11 cellular contexts compared by ENCODE assay signal in the genomic region with DNA sequence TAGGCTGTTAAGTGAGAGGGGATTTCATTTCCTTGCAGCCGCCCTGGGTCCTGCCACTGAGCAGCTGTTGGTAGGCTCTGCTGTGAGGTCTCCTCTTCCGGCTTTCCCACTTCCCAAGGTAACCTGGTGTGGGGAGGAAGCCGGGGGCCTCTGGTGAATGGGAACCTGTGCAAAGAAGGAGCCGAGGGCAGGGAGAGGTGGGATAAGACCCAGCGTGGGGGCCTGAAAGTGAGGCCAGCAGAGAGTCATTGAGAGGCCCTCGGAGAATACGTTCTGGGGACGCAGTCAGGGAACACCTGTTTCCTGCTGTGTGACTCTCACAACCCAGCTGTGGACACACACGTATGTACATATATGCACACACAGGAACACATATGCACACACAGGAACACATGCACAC.
DNase-seq lines count a peak whose midpoint lies in the region; ATAC-seq and TF ChIP-seq lines count a peak whose summit lies in the region.
"Had no signal": no experiment of that assay in that cellular context is flagged by ENCODE, and none has a peak within 500 bp of the region (broad histone marks: within the 10 kb centered on the region; RNA-seq: fewer than 3 reads in every experiment).

No MANE protein-coding gene starts in this region.

- no peaks in the 10 kb centered on the region for H3K36me3 Mint-ChIP-seq in GM23338 (ENCODE audit: low read depth)
- no peaks in the 10 kb centered on the region for H3K36me3 Mint-ChIP-seq in activated naive CD8-positive, alpha-beta T cell treated with anti-CD3 and anti-CD28 coated beads, Interleukin-2, amount 50 U/mL, for 24 hours (ENCODE audit: low read depth)
- no peaks in the 10 kb centered on the region for H3K36me3 Mint-ChIP-seq in natural killer cell treated with Interleukin-12 subunit alpha and Interleukin-12 subunit beta and Interleukin-15 and Interleukin-18, amount 100 ng/mL, for 72 hours
- no peaks in the 10 kb centered on the region for H3K36me3 Mint-ChIP-seq in activated T-helper 2 cell treated with anti-CD3 and anti-CD28 coated beads, Interferon-gamma antibody, Interleukin-2, Interleukin-4, amounts not matched to agents 10 μg/mL and 5 μg/mL and 100 μg/mL, durations not matched to agents 14 hours and 24 hours and 36 hours (ENCODE audit: low read depth)

- CTCF ChIA-PET in A673 (lab: Charles Lee): interaction anchor here (2.1 kb wide), 2 partner anchors 10 to 148 kb away, joined by 10 to 11 read pairs; no protein-coding TSS in a partner anchor

- no peak for DNase-seq in A673 (ENCODE audit: low spot score)
- DNase-seq in GM23338 (ENCODE audit: low spot score): no peak
- no peak for DNase-seq in activated naive CD8-positive, alpha-beta T cell treated with anti-CD3 and anti-CD28 coated beads, Interleukin-2, amount 50 U/mL, for 24 hours
- no peak for DNase-seq in natural killer cell treated with Interleukin-12 subunit alpha and Interleukin-12 subunit beta and Interleukin-15 and Interleukin-18, amount 100 ng/mL, for 72 hours (ENCODE audit: low spot score)
- no peak for DNase-seq in midbrain (lab: John Stamatoyannopoulos, UW)
- DNase-seq in activated T-helper 2 cell treated with anti-CD3 and anti-CD28 coated beads, Interferon-gamma antibody, Interleukin-2, Interleukin-4, amounts not matched to agents 10 μg/mL and 5 μg/mL and 100 μg/mL, durations not matched to agents 14 hours and 24 hours and 36 hours (ENCODE audit: low spot score): no peak
- DNase-seq in OCI-M2 (lab: John Stamatoyannopoulos, UW; ENCODE audit: unreplicated experiment): no peak
- DNase-seq: MM.1S had no signal

- H3K27me3 Mint-ChIP-seq in GM23338 (ENCODE audit: insufficient read depth, low read depth, poor library complexity): peaks cover 10% of the 10 kb centered on the region
- no peaks in the 10 kb centered on the region for H3K27me3 Mint-ChIP-seq in activated naive CD8-positive, alpha-beta T cell treated with anti-CD3 and anti-CD28 coated beads, Interleukin-2, amount 50 U/mL, for 24 hours
- no peaks in the 10 kb centered on the region for H3K27me3 Mint-ChIP-seq in natural killer cell treated with Interleukin-12 subunit alpha and Interleukin-12 subunit beta and Interleukin-15 and Interleukin-18, amount 100 ng/mL, for 72 hours
- H3K27me3 Mint-ChIP-seq in activated T-helper 2 cell treated with anti-CD3 and anti-CD28 coated beads, Interferon-gamma antibody, Interleukin-2, Interleukin-4, amounts not matched to agents 10 μg/mL and 5 μg/mL and 100 μg/mL, durations not matched to agents 14 hours and 24 hours and 36 hours (ENCODE audit: low read depth): no peaks in the 10 kb centered on the region

- no peaks in the 10 kb centered on the region for H3K9me3 ChIP-seq in A673 (ENCODE audit: low read depth, low read length, poor library complexity, severe bottlenecking)
- H3K9me3 ChIP-seq: HAP-1 had no signal

- H3K4me1 Mint-ChIP-seq in GM23338: peaks cover 9% of the 10 kb centered on the region
- peaks cover 47% of the 10 kb centered on the region for H3K4me1 Mint-ChIP-seq in activated naive CD8-positive, alpha-beta T cell treated with anti-CD3 and anti-CD28 coated beads, Interleukin-2, amount 50 U/mL, for 24 hours
- peaks cover 51 to 65% of the 10 kb centered on the region in 2 donors for H3K4me1 Mint-ChIP-seq in natural killer cell treated with Interleukin-12 subunit alpha and Interleukin-12 subunit beta and Interleukin-15 and Interleukin-18, amount 100 ng/mL, for 72 hours (ENCODE audit: low read depth in 2 of 2)
- peaks cover 41% of the 10 kb centered on the region for H3K4me1 Mint-ChIP-seq in activated T-helper 2 cell treated with anti-CD3 and anti-CD28 coated beads, Interferon-gamma antibody, Interleukin-2, Interleukin-4, amounts not matched to agents 10 μg/mL and 5 μg/mL and 100 μg/mL, durations not matched to agents 14 hours and 24 hours and 36 hours (ENCODE audit: low read depth)

- H3K9me2 ChIP-seq in GM23338 (ENCODE audit: insufficient read depth): no peaks in the 10 kb centered on the region

- TF ChIP-seq CTCF in A673 (conservative IDR thresholded peaks at IDR 0.05; ENCODE audit: low read depth, low read length): no peak
- TF ChIP-seq CTCF in GM23338 (conservative IDR thresholded peaks at IDR 0.05; ENCODE audit: low read depth in 2 of 2): no peak

- H3K27ac ChIP-seq in A673 (ENCODE audit: low read depth, low read length, poor library complexity, severe bottlenecking) (peak overlapping the region; percentile 97), GM23338 (ENCODE audit: low read depth) (no peak overlapping the region)
- H3K27ac ChIP-seq: C4-2B had no signal

- H4K20me1 ChIP-seq in GM23338 (replicated peaks; ENCODE audit: insufficient read depth): no peaks in the 10 kb centered on the region

- H3K27me3 ChIP-seq in A673 (replicated peaks; ENCODE audit: insufficient read depth, low read depth, low read length, poor library complexity): no peaks in the 10 kb centered on the region
- H3K27me3 ChIP-seq in GM23338 (ENCODE audit: insufficient read depth): no peaks in the 10 kb centered on the region

- POLR2A ChIA-PET in A673 (lab: Charles Lee; ENCODE audit: low non-redundant PET): interaction anchor here (0.9 kb wide), 1 partner anchor 10 kb away, joined by 4 read pairs; no protein-coding TSS in a partner anchor

- H3K4me1 ChIP-seq in A673 (ENCODE audit: insufficient read depth, low read length, poor library complexity, severe bottlenecking): peaks cover 41% of the 10 kb centered on the region
- H3K4me1 ChIP-seq in GM23338 (ENCODE audit: insufficient read depth): peaks cover 13% of the 10 kb centered on the region
- H3K4me1 ChIP-seq: HAP-1 had no signal

- H3K9me3 Mint-ChIP-seq in GM23338: no peaks in the 10 kb centered on the region; the same call in 2 of the 3 replicates
- H3K9me3 Mint-ChIP-seq in activated naive CD8-positive, alpha-beta T cell treated with anti-CD3 and anti-CD28 coated beads, Interleukin-2, amount 50 U/mL, for 24 hours: no peaks in the 10 kb centered on the region
- no peaks in the 10 kb centered on the region for H3K9me3 Mint-ChIP-seq in natural killer cell treated with Interleukin-12 subunit alpha and Interleukin-12 subunit beta and Interleukin-15 and Interleukin-18, amount 100 ng/mL, for 72 hours
- no peaks in the 10 kb centered on the region for H3K9me3 Mint-ChIP-seq in activated T-helper 2 cell treated with anti-CD3 and anti-CD28 coated beads, Interferon-gamma antibody, Interleukin-2, Interleukin-4, amounts not matched to agents 10 μg/mL and 5 μg/mL and 100 μg/mL, durations not matched to agents 14 hours and 24 hours and 36 hours

- H3K27ac Mint-ChIP-seq in GM23338: 0 out of 2 replicates have a peak overlapping the region, but pooled peaks have one; percentile 80
- H3K27ac Mint-ChIP-seq in activated naive CD8-positive, alpha-beta T cell treated with anti-CD3 and anti-CD28 coated beads, Interleukin-2, amount 50 U/mL, for 24 hours: peak overlapping the region; percentile 32
- peak overlapping the region; percentile 99 for H3K27ac Mint-ChIP-seq in natural killer cell treated with Interleukin-12 subunit alpha and Interleukin-12 subunit beta and Interleukin-15 and Interleukin-18, amount 100 ng/mL, for 72 hours
- H3K27ac Mint-ChIP-seq in activated T-helper 2 cell treated with anti-CD3 and anti-CD28 coated beads, Interferon-gamma antibody, Interleukin-2, Interleukin-4, amounts not matched to agents 10 μg/mL and 5 μg/mL and 100 μg/mL, durations not matched to agents 14 hours and 24 hours and 36 hours: no peak overlapping the region

- no TSS peak for BruUV-seq in A673 (replicated peaks; lab: Mats Ljungman, UMichigan)

- H3K36me3 ChIP-seq in A673 (ENCODE audit: insufficient read depth, low read length, poor library complexity, severe bottlenecking): no peaks in the 10 kb centered on the region
- H3K36me3 ChIP-seq in GM23338 (ENCODE audit: insufficient read depth): no peaks in the 10 kb centered on the region
- H3K36me3 ChIP-seq: HAP-1 had no signal

- H3K4me3 ChIP-seq in A673 (ENCODE audit: low read depth, low read length, poor library complexity, severe bottlenecking) (no peak overlapping the region), GM23338 (no peak overlapping the region)
- H3K4me3 ChIP-seq: HAP-1 had no signal

- peak overlapping the region; percentile 81 for H2AFZ ChIP-seq in GM23338

- ATAC-seq in GM23338: no peak
- ATAC-seq in activated naive CD8-positive, alpha-beta T cell treated with anti-CD3 and anti-CD28 coated beads, Interleukin-2, amount 50 U/mL, for 24 hours: no peak
- no peak for ATAC-seq in natural killer cell treated with Interleukin-12 subunit alpha and Interleukin-12 subunit beta and Interleukin-15 and Interleukin-18, amount 100 ng/mL, for 72 hours
- no peak for ATAC-seq in HG03280 (IDR thresholded peaks at IDR 0.05; ENCODE audit: unreplicated experiment)

- H3K79me2 ChIP-seq in GM23338 (replicated peaks; ENCODE audit: insufficient read depth): no peaks in the 10 kb centered on the region

- H3F3A ChIP-seq in GM23338 (replicated peaks; ENCODE audit: low read depth): no peaks in the 10 kb centered on the region

- intact Hi-C loops in A673 (cut with micrococcal nuclease; ENCODE audit: unreplicated experiment): loop anchor here (5.0 kb wide), 2 partner anchors 1063 to 1828 kb away; no protein-coding TSS in a partner anchor
- intact Hi-C loops in activated T-helper 2 cell treated with anti-CD3 and anti-CD28 coated beads, Interferon-gamma antibody, Interleukin-2, Interleukin-4, amounts not matched to agents 10 μg/mL and 5 μg/mL and 100 μg/mL, durations not matched to agents 14 hours and 24 hours and 36 hours (cut with micrococcal nuclease): loop anchor here (5.0 to 10.0 kb wide), 2 partner anchors 206 to 1063 kb away; no protein-coding TSS in a partner anchor

- no peak overlapping the region for H3K4me2 ChIP-seq in GM23338

- no peak overlapping the region for H3K4me3 Mint-ChIP-seq in GM23338
- no peak overlapping the region for H3K4me3 Mint-ChIP-seq in activated naive CD8-positive, alpha-beta T cell treated with anti-CD3 and anti-CD28 coated beads, Interleukin-2, amount 50 U/mL, for 24 hours
- peak overlapping the region; percentile 93 for H3K4me3 Mint-ChIP-seq in natural killer cell treated with Interleukin-12 subunit alpha and Interleukin-12 subunit beta and Interleukin-15 and Interleukin-18, amount 100 ng/mL, for 72 hours
- H3K4me3 Mint-ChIP-seq in activated T-helper 2 cell treated with anti-CD3 and anti-CD28 coated beads, Interferon-gamma antibody, Interleukin-2, Interleukin-4, amounts not matched to agents 10 μg/mL and 5 μg/mL and 100 μg/mL, durations not matched to agents 14 hours and 24 hours and 36 hours (ENCODE audit: low read depth): no peak overlapping the region

TF ChIP-seq in GM23338, 12 proteins besides CTCF, POLR2A, EP300 and RAD21 (continues in another document):
- TF ChIP-seq POLR2AphosphoS5 (IDR thresholded peaks at IDR 0.05; ENCODE audit: low read depth): no peak
